In genomic region chr3:58027704-58028317, GRCh38 we compare ENCODE assay signal across 2 cellular contexts.
TF ChIP-seq lines count a peak whose summit lies in the region.

No MANE protein-coding gene starts in this region.

TF ChIP-seq in GM23338, 12 proteins besides CTCF, POLR2A, EP300 and RAD21:
- TF ChIP-seq ZNF114 (CRISPR knock-in tag; IDR thresholded peaks at IDR 0.05) (no peak), JUNB (IDR thresholded peaks at IDR 0.05; ENCODE audit: unreplicated experiment) (no peak), STAT1 (IDR thresholded peaks at IDR 0.05; ENCODE audit: unreplicated experiment) (no peak), ETS1 (IDR thresholded peaks at IDR 0.05) (no peak), CREB1 (CRISPR knock-in tag; IDR thresholded peaks at IDR 0.05; ENCODE audit: low read depth) (no peak), ZNF331 (CRISPR knock-in tag; IDR thresholded peaks at IDR 0.05; ENCODE audit: low read depth) (no peak), EZH2 (IDR thresholded peaks at IDR 0.05; ENCODE audit: low read depth, unreplicated experiment) (no peak), EZH2phosphoT487 (IDR thresholded peaks at IDR 0.05; ENCODE audit: unreplicated experiment) (no peak), ZNF462 (CRISPR knock-in tag; IDR thresholded peaks at IDR 0.05) (no peak; the same call in 1 of the 2 replicates), POLR2AphosphoS5 (IDR thresholded peaks at IDR 0.05; ENCODE audit: low read depth) (no peak), NANOG (IDR thresholded peaks at IDR 0.05; ENCODE audit: borderline replicate concordance) (no peak), REST (IDR thresholded peaks at IDR 0.05; ENCODE audit: unreplicated experiment) (no peak)

TF ChIP-seq in H1, 55 proteins besides CTCF, POLR2A, EP300 and RAD21:
- TF ChIP-seq GTF2F1 (IDR thresholded peaks at IDR 0.05; ENCODE audit: borderline replicate concordance, low read depth, low read length) (no peak), ZNF274 (IDR thresholded peaks at IDR 0.05; ENCODE audit: borderline replicate concordance, extremely low read depth, low read length) (no peak), MAX (IDR thresholded peaks at IDR 0.05) (peak; percentile 27; the same call in 1 of the 2 replicates), ATF2 (IDR thresholded peaks at IDR 0.05; ENCODE audit: low read length) (no peak), ASH2L (IDR thresholded peaks at IDR 0.05; ENCODE audit: low read length) (peak; percentile 27), PHF8 (conservative IDR thresholded peaks at IDR 0.05; ENCODE audit: low read depth, low read length) (no peak), SP2 (IDR thresholded peaks at IDR 0.05; ENCODE audit: low read length) (no peak), CHD2 (IDR thresholded peaks at IDR 0.05; ENCODE audit: low read length) (no peak), RXRA (IDR thresholded peaks at IDR 0.05; ENCODE audit: insufficient read depth, low read depth, low read length) (no peak), RBBP5 (IDR thresholded peaks at IDR 0.05; ENCODE audit: borderline replicate concordance, low read depth, low read length) (no peak), CTBP2 (IDR thresholded peaks at IDR 0.05; ENCODE audit: borderline replicate concordance, insufficient read depth, insufficient read length, low read length) (no peak), TCF12 (IDR thresholded peaks at IDR 0.05; ENCODE audit: low read depth, low read length) (no peak), TAF7 (optimal IDR thresholded peaks at IDR 0.05; ENCODE audit: borderline replicate concordance, low read depth, low read length) (no peak)
